In genomic region chr19:5959260-5960004, GRCh38 we compare ENCODE assay signal across 12 cellular contexts. TPM values are rescaled to one million over a fixed set of nuclear protein-coding genes. Genes with fewer than 3 reads are reported as not detected.
A peak's percentile ranks its signal among the peaks of the same experiment; 100 is the strongest.
DNase-seq lines count a peak whose midpoint lies in the region; ATAC-seq and TF ChIP-seq lines count a peak whose summit lies in the region.
"Had no signal": no experiment of that assay in that cellular context is flagged by ENCODE, and none has a peak within 500 bp of the region (broad histone marks: within the 10 kb centered on the region; RNA-seq: fewer than 3 reads in every experiment).

No MANE protein-coding gene starts in this region.

- CTCF ChIA-PET in CD4-positive, alpha-beta T cell (lab: Charles Lee) = interaction anchor here (1.1 to 1.5 kb wide), 2 partner anchors 9 to 155 kb away, joined by 3 to 4 read pairs; no protein-coding TSS in a partner anchor

- H2AFZ ChIP-seq in OCI-LY1 (ENCODE audit: low read length) = no peak overlapping the region
- H2AFZ ChIP-seq in trophoblast cell (ENCODE audit: insufficient read depth, low read length, poor library complexity) = no peak overlapping the region

- POLR2A ChIA-PET in CD4-positive, alpha-beta T cell (lab: Charles Lee) = interaction anchor here (1.5 to 3.7 kb wide), 2 partner anchors 10 to 56 kb away, joined by 5 to 93 read pairs; partner anchors contain the start of gene NDUFA11

- no peak overlapping the region for H3K14ac ChIP-seq in trophoblast cell (ENCODE audit: low read length)

- intact Hi-C loops in CD4-positive, alpha-beta T cell (cut with DNase I, micrococcal nuclease) = loop anchor here in 1 of 2 experiments (5.0 kb wide), 1 partner anchor 52 kb away; no protein-coding TSS in a partner anchor
- intact Hi-C loops in esophagus muscularis mucosa (cut with DNase I) (no loop called here), mucosa of descending colon (cut with DNase I, micrococcal nuclease) (no loop called here)

- no peak for DNase-seq in CD4-positive, alpha-beta T cell
- DNase-seq in esophagus muscularis mucosa (ENCODE audit: extremely low spot score) (no peak), trophoblast cell (no peak), NCI-H2171 (lab: John Stamatoyannopoulos, UW) (no peak), anterior cingulate cortex (lab: John Stamatoyannopoulos, UW) (no peak), mucosa of descending colon (no peak)
- DNase-seq: stimulated activated CD4-positive, alpha-beta T cell treated with anti-CD3 and anti-CD28 coated beads, Interleukin-2, amount 100 ng/mL, for 48 hours; stimulated activated naive CD4-positive, alpha-beta T cell treated with Interleukin-2 at 50 U/mL for 16 hours had no signal

- peaks cover 91% of the 10 kb centered on the region for H3K4me1 Mint-ChIP-seq in CD4-positive, alpha-beta T cell (ENCODE audit: low read depth)

- peak overlapping the region; percentile 10 for H3K27ac ChIP-seq in CD4-positive, alpha-beta T cell (ENCODE audit: low read depth, low read length)
- H3K27ac ChIP-seq in OCI-LY1 (ENCODE audit: low read depth, low read length, poor library complexity, severe bottlenecking) (peak overlapping the region; percentile 43), esophagus muscularis mucosa (replicated peaks in 1 of 4) (peak overlapping the region; percentile 79 to 85 (median 84)), trophoblast cell (ENCODE audit: low read depth, low read length) (no peak overlapping the region)
- H3K27ac ChIP-seq: prostate gland had no signal

- H2BK5ac ChIP-seq in trophoblast cell (ENCODE audit: low read depth, low read length, poor library complexity) = no peak overlapping the region

- H3K4me1 ChIP-seq in OCI-LY1 (ENCODE audit: insufficient read depth, low read length, severe bottlenecking) (peaks cover 73% of the 10 kb centered on the region), esophagus muscularis mucosa (peaks cover 96 to 100% (median 100%) of the 10 kb centered on the region in 4 donors), trophoblast cell (ENCODE audit: control insufficient read depth in 1 of 2, insufficient read depth in 2 of 2, low read length in 2 of 2) (peaks cover 17 to 27% of the 10 kb centered on the region in 2 experiments), mucosa of descending colon (ENCODE audit: low read depth) (peaks cover 68% of the 10 kb centered on the region)

- H3K23ac ChIP-seq in trophoblast cell (ENCODE audit: low read length) = no peak overlapping the region

- no peak overlapping the region for H4K8ac ChIP-seq in trophoblast cell (ENCODE audit: low read depth, low read length)

- peaks cover 31% of the 10 kb centered on the region for H3K36me3 Mint-ChIP-seq in CD4-positive, alpha-beta T cell (ENCODE audit: low read depth)

- no peaks in the 10 kb centered on the region for H4K20me1 ChIP-seq in OCI-LY1 (ENCODE audit: insufficient read depth, low read length)

- H3K4me3 ChIP-seq in OCI-LY1 (ENCODE audit: low read depth, low read length, poor library complexity, severe bottlenecking) (no peak overlapping the region), esophagus muscularis mucosa (no peak overlapping the region), trophoblast cell (ENCODE audit: low read depth, low read length) (no peak overlapping the region), mucosa of descending colon (no peak overlapping the region)
- H3K4me3 ChIP-seq: K562, prostate gland had no signal

- WGBS in esophagus muscularis mucosa = 86% methylated on average over 7 of the region's 14 CpGs
- no CpG with 5 or more reads among the region's 14 CpGs for WGBS in trophoblast cell (ENCODE audit: extremely low coverage, insufficient coverage, insufficient read length)

- no peaks in the 10 kb centered on the region for H3F3A ChIP-seq in OCI-LY1 (ENCODE audit: insufficient read depth, low read length)

- no peaks in the 10 kb centered on the region for H3K9me2 ChIP-seq in OCI-LY1 (ENCODE audit: low read depth, low read length)

- H2BK12ac ChIP-seq in trophoblast cell (ENCODE audit: low read length) = no peak overlapping the region

- H2BK120ac ChIP-seq in trophoblast cell (ENCODE audit: insufficient read depth, low read length, poor library complexity) = no peak overlapping the region

- no peak overlapping the region for H3K4me3 Mint-ChIP-seq in CD4-positive, alpha-beta T cell

- H2AK5ac ChIP-seq in trophoblast cell (ENCODE audit: low read length) = no peak overlapping the region

- H3K27me3 ChIP-seq in CD4-positive, alpha-beta T cell (ENCODE audit: control insufficient read depth, insufficient read depth, low read length) = no peaks in the 10 kb centered on the region
- H3K27me3 ChIP-seq in OCI-LY1 (ENCODE audit: insufficient read depth, low read length) = no peaks in the 10 kb centered on the region
- H3K27me3 ChIP-seq in esophagus muscularis mucosa = no peaks in the 10 kb centered on the region
- no peaks in the 10 kb centered on the region for H3K27me3 ChIP-seq in trophoblast cell (ENCODE audit: insufficient read depth, low read length)

- no peaks in the 10 kb centered on the region for H3K9me3 Mint-ChIP-seq in CD4-positive, alpha-beta T cell

- H4K91ac ChIP-seq in trophoblast cell (ENCODE audit: low read depth, low read length) = no peak overlapping the region

- no peak for TF ChIP-seq POLR2A in esophagus muscularis mucosa (IDR thresholded peaks at IDR 0.05; ENCODE audit: low read depth)

- peaks cover 74% of the 10 kb centered on the region for H3K79me2 ChIP-seq in OCI-LY1 (ENCODE audit: insufficient read depth, low read length)
- peaks cover 20% of the 10 kb centered on the region for H3K79me2 ChIP-seq in trophoblast cell (ENCODE audit: control insufficient read depth, insufficient read depth, low read length, poor library complexity)

- no peaks in the 10 kb centered on the region for H3K27me3 Mint-ChIP-seq in CD4-positive, alpha-beta T cell

- H3K18ac ChIP-seq in trophoblast cell (ENCODE audit: low read length) = no peak overlapping the region

- H3K4ac ChIP-seq in trophoblast cell (ENCODE audit: low read depth, low read length) = peak overlapping the region; percentile 1

- H4K12ac ChIP-seq in trophoblast cell (ENCODE audit: low read depth, low read length) = no peak overlapping the region

- no peak for TF ChIP-seq EP300 in esophagus muscularis mucosa (IDR thresholded peaks at IDR 0.05)

- peak overlapping the region; percentile 98 for H3K27ac Mint-ChIP-seq in CD4-positive, alpha-beta T cell

- no peak for TF ChIP-seq CTCF in CD4-positive, alpha-beta T cell (IDR thresholded peaks at IDR 0.05)
- TF ChIP-seq CTCF in OCI-LY1 (IDR thresholded peaks at IDR 0.05; ENCODE audit: low read length) (no peak), esophagus muscularis mucosa (IDR thresholded peaks at IDR 0.05) (no peak), mucosa of descending colon (IDR thresholded peaks at IDR 0.05) (no peak)

- H3K79me1 ChIP-seq in trophoblast cell (ENCODE audit: low read length) = no peaks in the 10 kb centered on the region

- H3K4me2 ChIP-seq in OCI-LY1 (ENCODE audit: low read length) (no peak overlapping the region), trophoblast cell (ENCODE audit: low read length) (no peak overlapping the region)

- no peaks in the 10 kb centered on the region for H3K9me3 ChIP-seq in CD4-positive, alpha-beta T cell (ENCODE audit: control insufficient read depth, low read length)
- H3K9me3 ChIP-seq in OCI-LY1 (ENCODE audit: low read length) (no peaks in the 10 kb centered on the region), esophagus muscularis mucosa (no peaks in the 10 kb centered on the region), trophoblast cell (ENCODE audit: insufficient read depth, low read depth, low read length) (no peaks in the 10 kb centered on the region), mucosa of descending colon (no peaks in the 10 kb centered on the region)
- H3K9me3 ChIP-seq: prostate gland had no signal

- H3K36me3 ChIP-seq in OCI-LY1 (ENCODE audit: insufficient read depth, low read length) (peaks cover 4% of the 10 kb centered on the region; the same call in 1 of the 2 replicates), esophagus muscularis mucosa (no peaks in the 10 kb centered on the region), trophoblast cell (ENCODE audit: control insufficient read depth in 1 of 2, insufficient read depth in 2 of 2, low read length in 2 of 2) (peaks cover 3 to 6% of the 10 kb centered on the region in 2 experiments), mucosa of descending colon (ENCODE audit: low read depth) (no peaks in the 10 kb centered on the region)
- H3K36me3 ChIP-seq: prostate gland had no signal

- ATAC-seq in CD4-positive, alpha-beta T cell (ENCODE audit: poor library complexity) = no peak
- ATAC-seq in mucosa of descending colon = no peak
- ATAC-seq: K562, left lobe of liver had no signal

- H3K9ac ChIP-seq in OCI-LY1 (ENCODE audit: low read length) (no peak overlapping the region), trophoblast cell (ENCODE audit: low read length) (no peak overlapping the region)

RNA-seq across cellular contexts. Expression of gene RANBP3, which starts 18.5 kb away (rescaled TPM):
- 10 to 100 TPM; 82.7 to 88.7 TPM for total RNA-seq in CD4-positive, alpha-beta T cell
- total RNA-seq in esophagus muscularis mucosa (100 to 1,000 TPM in 2 of 4 donors, 10 to 100 TPM in 2; 92.2 to 127 (median 102) TPM), mucosa of descending colon (10 to 100 TPM; 47.0 to 94.2 (median 60.5) TPM)
- 85.2 and 95.7 TPM in 2 replicates for polyA plus RNA-seq in trophoblast cell (2013)

RNA-seq across cellular contexts. Expression of gene CAPS, which starts 45.4 kb away (rescaled TPM):
- total RNA-seq in CD4-positive, alpha-beta T cell = 10 to 100 TPM; 43.2 to 44.2 TPM
- total RNA-seq in esophagus muscularis mucosa (10 to 100 TPM in 3 of 4 donors, 1 to 10 TPM in 1; 5.5 to 16.1 (median 15.2) TPM), mucosa of descending colon (10 to 100 TPM in 2 of 3 donors, 1 to 10 TPM in 1; 9.5 to 20.2 (median 16.4) TPM)
- 3.7 and 3.8 TPM in 2 replicates for polyA plus RNA-seq in trophoblast cell (2013)

RNA-seq across cellular contexts. Expression of gene VMAC, which starts 54.8 kb away (rescaled TPM):
- 10 to 100 TPM; 23.4 to 25.3 TPM for total RNA-seq in CD4-positive, alpha-beta T cell
- 10 to 100 TPM in 1 of 4 donors, 1 to 10 TPM in 3; 5.0 to 12.5 (median 7.6) TPM for total RNA-seq in esophagus muscularis mucosa
- polyA plus RNA-seq in trophoblast cell (2013) = 3.1 and 3.2 TPM in 2 replicates
- total RNA-seq in mucosa of descending colon = 10 to 100 TPM in 1 of 3 donors, 1 to 10 TPM in 2; 5.6 to 10.0 (median 8.3) TPM

RNA-seq across cellular contexts. Expression of gene NDUFA11, which starts 55.8 kb away (rescaled TPM):
- total RNA-seq in CD4-positive, alpha-beta T cell = 10 to 100 TPM; 94.3 to 96.7 TPM
- total RNA-seq in esophagus muscularis mucosa (100 to 1,000 TPM; 292 to 378 (median 314) TPM), mucosa of descending colon (100 to 1,000 TPM; 178 to 213 (median 182) TPM)
- polyA plus RNA-seq in trophoblast cell (2013) = 291 and 293 TPM in 2 replicates
